17 cellular contexts compared by ENCODE assay signal in genomic region chr16:11130978-11131665, GRCh38.
A peak's percentile ranks its signal among the peaks of the same experiment; 100 is the strongest.
DNase-seq lines count a peak whose midpoint lies in the region; ATAC-seq and TF ChIP-seq lines count a peak whose summit lies in the region.
"Had no signal": no experiment of that assay in that cellular context is flagged by ENCODE, and none has a peak within 500 bp of the region (broad histone marks: within the 10 kb centered on the region; RNA-seq: fewer than 3 reads in every experiment).

No MANE protein-coding gene starts in this region.

- H3K18ac ChIP-seq in trophoblast cell (ENCODE audit: low read length) = peak overlapping the region; percentile 52

- H4K12ac ChIP-seq in trophoblast cell (ENCODE audit: low read depth, low read length) = no peak overlapping the region

- peaks cover 5% of the 10 kb centered on the region for H3K4me1 ChIP-seq in CD8-positive, alpha-beta memory T cell (ENCODE audit: insufficient read depth, low read length)
- H3K4me1 ChIP-seq in trophoblast cell (ENCODE audit: control insufficient read depth in 1 of 2, insufficient read depth in 2 of 2, low read length in 2 of 2) = peaks cover 37 to 42% of the 10 kb centered on the region in 2 experiments
- peaks cover 8% of the 10 kb centered on the region for H3K4me1 ChIP-seq in CD8-positive, alpha-beta T cell (ENCODE audit: insufficient read depth, low read length)

- H2BK5ac ChIP-seq in trophoblast cell (ENCODE audit: low read depth, low read length, poor library complexity) = no peak overlapping the region

- H3K4ac ChIP-seq in trophoblast cell (ENCODE audit: low read depth, low read length) = no peak overlapping the region

- H3K27me3 ChIP-seq in CD8-positive, alpha-beta memory T cell (ENCODE audit: insufficient read depth, low read length, poor library complexity, severe bottlenecking) = no peaks in the 10 kb centered on the region
- H3K27me3 ChIP-seq in trophoblast cell (ENCODE audit: insufficient read depth, low read length) = no peaks in the 10 kb centered on the region
- no peaks in the 10 kb centered on the region for H3K27me3 ChIP-seq in CD8-positive, alpha-beta T cell (ENCODE audit: insufficient read depth, low read length)
- H3K27me3 ChIP-seq: pancreas had no signal

- no peak for DNase-seq in CD8-positive, alpha-beta memory T cell
- DNase-seq in coronary artery (ENCODE audit: low spot score) = no peak
- no peak for DNase-seq in trophoblast cell
- DNase-seq in caudate nucleus (lab: John Stamatoyannopoulos, UW) = no peak
- no peak for DNase-seq in RWPE1 (ENCODE audit: low spot score)
- no peak for DNase-seq in CD8-positive, alpha-beta T cell
- DNase-seq: activated CD4-positive, alpha-beta T cell treated with anti-CD3 and anti-CD28 coated beads, Interleukin-2, amount 50 U/mL, for 1 hour; AML-193; Kasumi-1; midbrain; NCI-H1436 treated with DMSO at 0.1 percent for 48 hours; NCI-H345; pancreas; SHP77 treated with DMSO at 0.1 percent for 48 hours; T1000 had no signal

- no peaks in the 10 kb centered on the region for H3K9me3 Mint-ChIP-seq in CD8-positive, alpha-beta memory T cell
- H3K9me3 Mint-ChIP-seq in CD8-positive, alpha-beta T cell = no peaks in the 10 kb centered on the region

- ATAC-seq in CD8-positive, alpha-beta T cell = no peak
- no peak for ATAC-seq in GM18907 (IDR thresholded peaks at IDR 0.05; ENCODE audit: unreplicated experiment)

- POLR2A ChIA-PET in CD8-positive, alpha-beta memory T cell (lab: Charles Lee) = no interaction called here
- POLR2A ChIA-PET in RWPE1 (lab: Yijun Ruan, JAX; ENCODE audit: low non-redundant PET) = no interaction called here
- POLR2A ChIA-PET in CD8-positive, alpha-beta T cell (lab: Charles Lee) = no interaction called here

- H3K36me3 Mint-ChIP-seq in CD8-positive, alpha-beta memory T cell = peaks cover 9 to 59% (median 15%) of the 10 kb centered on the region in 3 donors
- H3K36me3 Mint-ChIP-seq in CD8-positive, alpha-beta T cell = peaks cover 57% of the 10 kb centered on the region

- H3K4me2 ChIP-seq in trophoblast cell (ENCODE audit: low read length) = no peak overlapping the region

- peaks cover 10 to 28% (median 12%) of the 10 kb centered on the region in 3 donors for H3K4me1 Mint-ChIP-seq in CD8-positive, alpha-beta memory T cell
- peaks cover 24% of the 10 kb centered on the region for H3K4me1 Mint-ChIP-seq in CD8-positive, alpha-beta T cell (ENCODE audit: low read depth)

- peak overlapping the region; percentile 14 for H4K8ac ChIP-seq in trophoblast cell (ENCODE audit: low read depth, low read length)

- WGBS in trophoblast cell (ENCODE audit: extremely low coverage, insufficient coverage, insufficient read length) = no CpG with 5 or more reads among the region's 8 CpGs

- peak overlapping the region in 1 of 7 donors; percentile 36 for H3K4me3 Mint-ChIP-seq in CD8-positive, alpha-beta memory T cell
- no peak overlapping the region for H3K4me3 Mint-ChIP-seq in CD8-positive, alpha-beta T cell

- no peak overlapping the region for H3K23ac ChIP-seq in trophoblast cell (ENCODE audit: low read length)

- H4K91ac ChIP-seq in trophoblast cell (ENCODE audit: low read depth, low read length) = peak overlapping the region; percentile 70

- CTCF ChIA-PET in CD8-positive, alpha-beta memory T cell (lab: Charles Lee) = interaction anchor here (1.0 kb wide), 1 partner anchor 10 kb away, joined by 3 read pairs; no protein-coding TSS in a partner anchor
- CTCF ChIA-PET in RWPE1 (lab: Yijun Ruan, JAX) = interaction anchor here (0.6 to 0.9 kb wide), 2 partner anchors 20 to 45 kb away, joined by 3 read pairs; no protein-coding TSS in a partner anchor
- CTCF ChIA-PET in CD8-positive, alpha-beta T cell (lab: Charles Lee) = no interaction called here

- H3K79me1 ChIP-seq in trophoblast cell (ENCODE audit: low read length) = peaks cover 35% of the 10 kb centered on the region

- peaks cover 6% of the 10 kb centered on the region for H3K79me2 ChIP-seq in trophoblast cell (ENCODE audit: control insufficient read depth, insufficient read depth, low read length, poor library complexity)

- peak overlapping the region in 3 of 8 donors; percentile 33 to 54 (median 33) for H3K27ac Mint-ChIP-seq in CD8-positive, alpha-beta memory T cell
- no peak overlapping the region for H3K27ac Mint-ChIP-seq in CD8-positive, alpha-beta T cell

- TF ChIP-seq CTCF in coronary artery (IDR thresholded peaks at IDR 0.05) = no peak
- no peak for TF ChIP-seq CTCF in RWPE1 (conservative IDR thresholded peaks at IDR 0.05; ENCODE audit: low read depth)
- no peak for TF ChIP-seq CTCF in CD8-positive, alpha-beta T cell (IDR thresholded peaks at IDR 0.05)

- no peaks in the 10 kb centered on the region for H3K9me3 ChIP-seq in CD8-positive, alpha-beta memory T cell (ENCODE audit: low read length)
- H3K9me3 ChIP-seq in KOPT-K1 (ENCODE audit: insufficient read depth, low read length, poor library complexity, severe bottlenecking) (no peaks in the 10 kb centered on the region), trophoblast cell (ENCODE audit: insufficient read depth, low read depth, low read length) (no peaks in the 10 kb centered on the region)
- H3K9me3 ChIP-seq in CD8-positive, alpha-beta T cell (ENCODE audit: low read length) = no peaks in the 10 kb centered on the region
- H3K9me3 ChIP-seq: pancreas had no signal

- H3K27ac ChIP-seq in CD8-positive, alpha-beta memory T cell (ENCODE audit: low read depth, low read length) = peak overlapping the region; percentile 61
- H3K27ac ChIP-seq in KOPT-K1 (ENCODE audit: low read depth, low read length, poor library complexity, severe bottlenecking) = peak overlapping the region; percentile 64
- H3K27ac ChIP-seq in coronary artery = peak overlapping the region; percentile 27 to 61
- no peak overlapping the region for H3K27ac ChIP-seq in trophoblast cell (ENCODE audit: low read depth, low read length)
- H3K27ac ChIP-seq in caudate nucleus (ENCODE audit: low read depth, low read length) = no peak overlapping the region
- H3K27ac ChIP-seq in RWPE1 = no peak overlapping the region
- H3K27ac ChIP-seq in CD8-positive, alpha-beta T cell (ENCODE audit: low read depth, low read length) = no peak overlapping the region

- peaks cover 0 to 1% of the 10 kb centered on the region in 2 donors for H3K27me3 Mint-ChIP-seq in CD8-positive, alpha-beta memory T cell
- no peaks in the 10 kb centered on the region for H3K27me3 Mint-ChIP-seq in CD8-positive, alpha-beta T cell (ENCODE audit: low read depth)

- intact Hi-C loops in CD8-positive, alpha-beta T cell (cut with DNase I, micrococcal nuclease) = no loop called here

- H3K14ac ChIP-seq in trophoblast cell (ENCODE audit: low read length) = peak overlapping the region; percentile 28

- H3K36me3 ChIP-seq in CD8-positive, alpha-beta memory T cell (ENCODE audit: insufficient read depth, low read length) = peaks cover 6% of the 10 kb centered on the region
- peaks cover 22% of the 10 kb centered on the region for H3K36me3 ChIP-seq in KOPT-K1 (ENCODE audit: insufficient read depth, low read length)
- peaks cover 0 to 2% of the 10 kb centered on the region in 2 experiments for H3K36me3 ChIP-seq in trophoblast cell (ENCODE audit: control insufficient read depth in 1 of 2, insufficient read depth in 2 of 2, low read length in 2 of 2)
- peaks cover 10% of the 10 kb centered on the region for H3K36me3 ChIP-seq in CD8-positive, alpha-beta T cell (ENCODE audit: insufficient read depth, low read length)

- no peak overlapping the region for H3K4me3 ChIP-seq in CD8-positive, alpha-beta memory T cell (ENCODE audit: low read length)
- H3K4me3 ChIP-seq in coronary artery = no peak overlapping the region
- H3K4me3 ChIP-seq in trophoblast cell (ENCODE audit: low read depth, low read length) = no peak overlapping the region
- no peak overlapping the region for H3K4me3 ChIP-seq in CD8-positive, alpha-beta T cell (ENCODE audit: low read depth, low read length)
- H3K4me3 ChIP-seq: pancreas had no signal

- no peak overlapping the region for H2AFZ ChIP-seq in trophoblast cell (ENCODE audit: insufficient read depth, low read length, poor library complexity)

- H2BK12ac ChIP-seq in trophoblast cell (ENCODE audit: low read length) = peak overlapping the region; percentile 70

- no peak overlapping the region for H3K9ac ChIP-seq in trophoblast cell (ENCODE audit: low read length)

- no peak overlapping the region for H2AK5ac ChIP-seq in trophoblast cell (ENCODE audit: low read length)

- H2BK120ac ChIP-seq in trophoblast cell (ENCODE audit: insufficient read depth, low read length, poor library complexity) = peak overlapping the region; percentile 57

Comparison
In these comparisons a context has a peak if more than half of its experiments do, and no peak if none do; other contexts are left out.
1. H3K27ac ChIP-seq: peak in CD8-positive, alpha-beta memory T cell (single experiment), KOPT-K1 (single experiment) and coronary artery (2 of 2); none in trophoblast cell (single experiment), caudate nucleus (single experiment), RWPE1 (single experiment) and CD8-positive, alpha-beta T cell (single experiment).